In the genomic region with DNA sequence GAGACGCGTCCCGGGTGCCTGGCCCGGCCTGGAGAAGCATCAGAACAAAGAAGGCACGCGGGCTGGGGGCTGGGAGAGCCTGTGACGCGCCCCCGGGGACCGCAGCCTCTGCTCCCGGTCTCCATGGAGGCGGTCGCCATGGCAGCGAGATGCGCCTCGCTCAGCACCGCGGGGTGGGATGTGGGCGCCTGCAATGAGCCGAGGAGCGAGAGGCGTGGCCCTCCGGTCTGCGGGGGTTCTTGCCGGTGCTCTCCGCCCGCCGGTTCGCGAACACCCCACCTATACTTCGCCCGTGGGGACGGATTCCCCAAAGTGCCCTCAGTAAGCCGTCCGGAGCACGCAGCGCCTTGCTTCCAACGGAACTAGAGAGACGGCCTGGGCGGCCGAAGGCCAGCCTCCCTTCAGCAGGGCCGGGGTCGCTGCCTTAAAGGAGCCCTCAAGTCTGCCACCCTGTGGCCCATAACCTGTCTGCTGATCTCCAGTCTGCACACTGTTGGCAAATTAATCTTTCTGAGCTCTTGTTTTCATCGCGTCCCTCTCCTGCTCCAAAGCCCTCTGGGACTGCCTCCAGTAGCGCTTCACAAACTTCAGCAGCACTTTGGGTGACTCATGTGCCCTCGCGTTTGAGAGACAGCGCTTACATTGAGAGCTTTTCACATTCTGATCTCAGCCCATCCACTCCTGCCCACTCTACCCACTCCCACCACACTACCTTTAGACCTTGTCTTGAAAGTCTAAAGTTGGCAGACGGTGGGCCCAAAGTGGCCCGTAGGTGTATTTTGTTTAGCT, we compare ENCODE assay signal across 8 cellular contexts. TPM values are rescaled to one million over a fixed set of nuclear protein-coding genes. Genes with fewer than 3 reads are reported as not detected.
DNase-seq lines count a peak whose midpoint lies in the region; ATAC-seq lines count a peak whose summit lies in the region.

No MANE protein-coding gene starts in this region.

- H3K4ac ChIP-seq in mesenchymal stem cell (ENCODE audit: low read depth in 1 of 2, low read length in 2 of 2), result peak overlapping the region; percentile 64 to 91

- DNase-seq in AML-193 (lab: John Stamatoyannopoulos, UW) (peak; percentile 59 to 61), NCI-H82 treated with DMSO at 0.1 percent for 48 hours (lab: John Stamatoyannopoulos, UW; ENCODE audit: unreplicated experiment) (peak; percentile 85), mesenchymal stem cell (peak; percentile 86)
- DNase-seq in activated CD8-positive, alpha-beta T cell treated with anti-CD3 and anti-CD28 coated beads, Interleukin-2, amount 10 ng/mL, durations not matched to agents 7 days and 5 days, result peak; percentile 88
- DNase-seq in effector memory CD4-positive, alpha-beta T cell, result peak; percentile 81 to 84 (median 84)
- peak; percentile 74 for DNase-seq in stimulated activated CD8-positive, alpha-beta memory T cell treated with anti-CD3 and anti-CD28 coated beads, Interleukin-12 subunit alpha, Interleukin-12 subunit beta, amount 100 ng/mL, for 4 hours (ENCODE audit: low read depth)

- peaks cover 30% of the 10 kb centered on the region for H3K4me1 Mint-ChIP-seq in activated CD8-positive, alpha-beta T cell treated with anti-CD3 and anti-CD28 coated beads, Interleukin-2, amount 10 ng/mL, durations not matched to agents 7 days and 5 days (ENCODE audit: low read depth)

- peaks cover 34% of the 10 kb centered on the region for H3K79me1 ChIP-seq in mesenchymal stem cell (replicated peaks; ENCODE audit: low read length, poor library complexity, severe bottlenecking)

- peak overlapping the region; percentile 83 to 85 for H3K18ac ChIP-seq in mesenchymal stem cell (ENCODE audit: low read depth in 1 of 2, low read length in 2 of 2)

- H3K4me3 Mint-ChIP-seq in activated CD8-positive, alpha-beta T cell treated with anti-CD3 and anti-CD28 coated beads, Interleukin-2, amount 10 ng/mL, durations not matched to agents 7 days and 5 days, result peak overlapping the region; percentile 89

- peak overlapping the region; percentile 43 for H2BK120ac ChIP-seq in mesenchymal stem cell (ENCODE audit: low read depth, low read length)

- peak overlapping the region; percentile 94 for H3K27ac Mint-ChIP-seq in activated CD8-positive, alpha-beta T cell treated with anti-CD3 and anti-CD28 coated beads, Interleukin-2, amount 10 ng/mL, durations not matched to agents 7 days and 5 days

- H4K91ac ChIP-seq in mesenchymal stem cell (ENCODE audit: low read length), result peak overlapping the region; percentile 97

- POLR2A ChIA-PET in activated CD8-positive, alpha-beta T cell treated with anti-CD3 and anti-CD28 coated beads, Interleukin-2, amount 10 ng/mL, durations not matched to agents 7 days and 5 days (lab: Charles Lee), result interaction anchor here (1.0 to 2.7 kb wide), 7 partner anchors 11 to 52 kb away, joined by 3 to 15 read pairs (median 8); a partner anchor contains a TSS

- no peaks in the 10 kb centered on the region for H3K27me3 ChIP-seq in effector memory CD4-positive, alpha-beta T cell (replicated peaks; ENCODE audit: control insufficient read depth, insufficient read depth, low read length, poor library complexity, severe bottlenecking)
- H3K27me3 ChIP-seq in mesenchymal stem cell (ENCODE audit: control insufficient read depth in 1 of 2, insufficient read depth in 1 of 2, low read length in 2 of 2), result no peaks in the 10 kb centered on the region

- no peaks in the 10 kb centered on the region for H3K36me3 Mint-ChIP-seq in activated CD8-positive, alpha-beta T cell treated with anti-CD3 and anti-CD28 coated beads, Interleukin-2, amount 10 ng/mL, durations not matched to agents 7 days and 5 days (ENCODE audit: low read depth)

- CTCF ChIA-PET in activated CD8-positive, alpha-beta T cell treated with anti-CD3 and anti-CD28 coated beads, Interleukin-2, amount 10 ng/mL, durations not matched to agents 7 days and 5 days (lab: Charles Lee), result interaction anchor here (0.6 to 5.8 kb wide), 26 partner anchors 8 to 145 kb away, joined by 3 to 33 read pairs (median 4); a partner anchor contains a TSS

- H3K23ac ChIP-seq in mesenchymal stem cell (ENCODE audit: low read length in 2 of 2), result peak overlapping the region in 1 of 2 experiments; percentile 27

- H2BK15ac ChIP-seq in mesenchymal stem cell (ENCODE audit: low read depth, poor library complexity, severe bottlenecking), result peak overlapping the region; percentile 92

- H3K4me3 ChIP-seq in effector memory CD4-positive, alpha-beta T cell (ENCODE audit: insufficient read depth, low read depth, low read length, poor library complexity, severe bottlenecking), result peak overlapping the region; percentile 75
- peak overlapping the region; percentile 69 to 90 for H3K4me3 ChIP-seq in mesenchymal stem cell (ENCODE audit: insufficient read depth in 1 of 2, low read depth in 1 of 2, low read length in 2 of 2)

- H3K27ac ChIP-seq in effector memory CD4-positive, alpha-beta T cell (ENCODE audit: insufficient read depth, low read length, poor library complexity, severe bottlenecking), result peak overlapping the region; percentile 99
- H3K27ac ChIP-seq in mesenchymal stem cell (ENCODE audit: low read length, poor library complexity, severe bottlenecking), result peak overlapping the region; percentile 84

- peak overlapping the region; percentile 91 for H3K4me2 ChIP-seq in mesenchymal stem cell (ENCODE audit: low read length, poor library complexity, severe bottlenecking)

- H3K36me3 ChIP-seq in effector memory CD4-positive, alpha-beta T cell (ENCODE audit: control insufficient read depth, insufficient read depth, low read length), result no peaks in the 10 kb centered on the region
- H3K36me3 ChIP-seq in mesenchymal stem cell (ENCODE audit: control insufficient read depth in 1 of 2, insufficient read depth in 2 of 2, low read depth in 1 of 2, low read length in 2 of 2), result no peaks in the 10 kb centered on the region

- H3K9me3 ChIP-seq in effector memory CD4-positive, alpha-beta T cell (ENCODE audit: control insufficient read depth, low read length), result no peaks in the 10 kb centered on the region
- H3K9me3 ChIP-seq in mesenchymal stem cell (ENCODE audit: control insufficient read depth, low read length), result no peaks in the 10 kb centered on the region

- H3K27me3 Mint-ChIP-seq in activated CD8-positive, alpha-beta T cell treated with anti-CD3 and anti-CD28 coated beads, Interleukin-2, amount 10 ng/mL, durations not matched to agents 7 days and 5 days (ENCODE audit: low read depth), result no peaks in the 10 kb centered on the region

- under 1% methylated on average over 51 of the region's 51 CpGs for WGBS in mesenchymal stem cell

- no peaks in the 10 kb centered on the region for H3K9me3 Mint-ChIP-seq in activated CD8-positive, alpha-beta T cell treated with anti-CD3 and anti-CD28 coated beads, Interleukin-2, amount 10 ng/mL, durations not matched to agents 7 days and 5 days (ENCODE audit: insufficient read depth)

- H4K8ac ChIP-seq in mesenchymal stem cell (ENCODE audit: low read length), result peak overlapping the region; percentile 98

- H3K9ac ChIP-seq in mesenchymal stem cell (ENCODE audit: low read length), result peak overlapping the region; percentile 93

- H2BK12ac ChIP-seq in mesenchymal stem cell (ENCODE audit: low read length in 2 of 2), result peak overlapping the region in 1 of 2 experiments; percentile 6

- H2AFZ ChIP-seq in mesenchymal stem cell (ENCODE audit: low read depth, low read length), result peak overlapping the region; percentile 46

- peak; percentile 43 for ATAC-seq in GM19035 (IDR thresholded peaks at IDR 0.05; ENCODE audit: unreplicated experiment)
- peak; percentile 23 for ATAC-seq in HG03442 (IDR thresholded peaks at IDR 0.05; ENCODE audit: unreplicated experiment)
- peak; percentile 52 for ATAC-seq in activated CD8-positive, alpha-beta T cell treated with anti-CD3 and anti-CD28 coated beads, Interleukin-2, amount 10 ng/mL, durations not matched to agents 7 days and 5 days

- peak overlapping the region; percentile 68 for H2AK5ac ChIP-seq in mesenchymal stem cell (ENCODE audit: low read length, severe bottlenecking)

- H2BK5ac ChIP-seq in mesenchymal stem cell (ENCODE audit: low read depth, low read length, poor library complexity, severe bottlenecking), result no peak overlapping the region

- no peak overlapping the region for H3K14ac ChIP-seq in mesenchymal stem cell (ENCODE audit: low read length in 2 of 2)

- peaks cover 27% of the 10 kb centered on the region for H3K4me1 ChIP-seq in effector memory CD4-positive, alpha-beta T cell (ENCODE audit: control insufficient read depth, insufficient read depth, low read length, poor library complexity, severe bottlenecking)
- H3K4me1 ChIP-seq in mesenchymal stem cell (ENCODE audit: control insufficient read depth, insufficient read depth, low read depth, low read length), result peaks cover 19% of the 10 kb centered on the region

RNA-seq across cellular contexts. Expression of a gene that starts 1.0 kb away (rescaled TPM):
- 10 to 100 TPM; 37.4 to 38.5 TPM for total RNA-seq in activated CD8-positive, alpha-beta T cell treated with anti-CD3 and anti-CD28 coated beads, Interleukin-2, amount 10 ng/mL, durations not matched to agents 7 days and 5 days
- polyA plus RNA-seq in mesenchymal stem cell (2013, experiment 1 of 2), result 39.5 TPM
- 36.9 TPM for polyA plus RNA-seq in mesenchymal stem cell (2013, experiment 2 of 2)

RNA-seq across cellular contexts. Expression of a gene that starts 12.7 kb away (rescaled TPM):
- under 1 TPM; 0.16 TPM for total RNA-seq in activated CD8-positive, alpha-beta T cell treated with anti-CD3 and anti-CD28 coated beads, Interleukin-2, amount 10 ng/mL, durations not matched to agents 7 days and 5 days
- polyA plus RNA-seq in mesenchymal stem cell (2013, experiment 1 of 2), result 0.07 TPM
- polyA plus RNA-seq in mesenchymal stem cell (2013, experiment 2 of 2), result 0.07 TPM

RNA-seq across cellular contexts. Expression of a gene that starts 18.0 kb away (rescaled TPM):
- 10 to 100 TPM; 87.1 to 92.0 TPM for total RNA-seq in activated CD8-positive, alpha-beta T cell treated with anti-CD3 and anti-CD28 coated beads, Interleukin-2, amount 10 ng/mL, durations not matched to agents 7 days and 5 days
- polyA plus RNA-seq in mesenchymal stem cell (2013, experiment 1 of 2), result 38.0 TPM
- 38.0 TPM for polyA plus RNA-seq in mesenchymal stem cell (2013, experiment 2 of 2)

RNA-seq across cellular contexts. Expression of a gene that starts 27.6 kb away (rescaled TPM):
- 100 to 1,000 TPM; 294 to 298 TPM for total RNA-seq in activated CD8-positive, alpha-beta T cell treated with anti-CD3 and anti-CD28 coated beads, Interleukin-2, amount 10 ng/mL, durations not matched to agents 7 days and 5 days
- 97.9 TPM for polyA plus RNA-seq in mesenchymal stem cell (2013, experiment 1 of 2)
- 95.2 TPM for polyA plus RNA-seq in mesenchymal stem cell (2013, experiment 2 of 2)

RNA-seq across cellular contexts. Expression of a gene that starts 36.1 kb away (rescaled TPM):
- not detected for total RNA-seq in activated CD8-positive, alpha-beta T cell treated with anti-CD3 and anti-CD28 coated beads, Interleukin-2, amount 10 ng/mL, durations not matched to agents 7 days and 5 days
- 0.03 TPM for polyA plus RNA-seq in mesenchymal stem cell (2013, experiment 1 of 2)
- polyA plus RNA-seq in mesenchymal stem cell (2013, experiment 2 of 2), result 0.04 TPM

Comparison
In these comparisons a context has a peak if more than half of its experiments do, and no peak if none do; other contexts are left out.
1. Peak in every context shown above with its lines: DNase-seq, ATAC-seq, H3K4me3 ChIP-seq and H3K27ac ChIP-seq.